In genomic region chr19:10184636-10185035, GRCh38 we compare ENCODE assay signal across 12 cellular contexts. TPM values are rescaled to one million over a fixed set of nuclear protein-coding genes. Genes with fewer than 3 reads are reported as not detected.
DNase-seq lines count a peak whose midpoint lies in the region; ATAC-seq and TF ChIP-seq lines count a peak whose summit lies in the region.
"Had no signal": no experiment of that assay in that cellular context is flagged by ENCODE, and none has a peak within 500 bp of the region (broad histone marks: within the 10 kb centered on the region; RNA-seq: fewer than 3 reads in every experiment).

No MANE protein-coding gene starts in this region.

- no peak overlapping the region for H3K18ac ChIP-seq in mesendoderm (ENCODE audit: low read length)

- no peak overlapping the region for H4K5ac ChIP-seq in mesendoderm (ENCODE audit: low read length)

- no peaks in the 10 kb centered on the region for H3K27me3 Mint-ChIP-seq in Caco-2 (ENCODE audit: insufficient read depth, unreplicated experiment)
- no peaks in the 10 kb centered on the region for H3K27me3 Mint-ChIP-seq in activated T-helper 1 cell treated with anti-CD3 and anti-CD28 coated beads, Interleukin-12 subunit alpha, Interleukin-12 subunit beta, Interleukin-2, Interleukin-4 antibody, amounts not matched to agents 30 ng/mL and 10 ng/mL and 1 ng/mL, durations not matched to agents 14 hours and 24 hours and 36 hours (ENCODE audit: insufficient read depth)
- no peaks in the 10 kb centered on the region for H3K27me3 Mint-ChIP-seq in naive thymus-derived CD4-positive, alpha-beta T cell
- H3K27me3 Mint-ChIP-seq: activated naive CD8-positive, alpha-beta T cell had no signal

- H3K27ac Mint-ChIP-seq in Caco-2 (ENCODE audit: unreplicated experiment) = peak overlapping the region; percentile 40
- peak overlapping the region; percentile 44 for H3K27ac Mint-ChIP-seq in activated T-helper 1 cell treated with anti-CD3 and anti-CD28 coated beads, Interleukin-12 subunit alpha, Interleukin-12 subunit beta, Interleukin-2, Interleukin-4 antibody, amounts not matched to agents 30 ng/mL and 10 ng/mL and 1 ng/mL, durations not matched to agents 14 hours and 24 hours and 36 hours
- H3K27ac Mint-ChIP-seq in naive thymus-derived CD4-positive, alpha-beta T cell = peak overlapping the region in 5 of 9 donors; percentile 7 to 64 (median 32)
- H3K27ac Mint-ChIP-seq: activated naive CD8-positive, alpha-beta T cell had no signal

- no peak overlapping the region for H3K4me3 ChIP-seq in Caco-2 (ENCODE audit: low read depth, low read length)
- H3K4me3 ChIP-seq in naive thymus-derived CD4-positive, alpha-beta T cell (ENCODE audit: low read length) = no peak overlapping the region
- no peak overlapping the region for H3K4me3 ChIP-seq in mesendoderm (ENCODE audit: low read length)
- H3K4me3 ChIP-seq: SK-N-MC, testis had no signal

- BruUV-seq in Caco-2 (replicated peaks; lab: Mats Ljungman, UMichigan) = no TSS peak

- H4K8ac ChIP-seq in mesendoderm (ENCODE audit: low read depth, low read length) = no peak overlapping the region

- intact Hi-C loops in Caco-2 (cut with micrococcal nuclease; ENCODE audit: unreplicated experiment) = no loop called here
- intact Hi-C loops in activated T-helper 1 cell treated with anti-CD3 and anti-CD28 coated beads, Interleukin-12 subunit alpha, Interleukin-12 subunit beta, Interleukin-2, Interleukin-4 antibody, amounts not matched to agents 30 ng/mL and 10 ng/mL and 1 ng/mL, durations not matched to agents 14 hours and 24 hours and 36 hours (cut with micrococcal nuclease) = no loop called here
- intact Hi-C loops in naive thymus-derived CD4-positive, alpha-beta T cell (cut with micrococcal nuclease) = no loop called here
- intact Hi-C loops in posterior vena cava (cut with DNase I) = no loop called here

- no peak overlapping the region for H2AK5ac ChIP-seq in mesendoderm (ENCODE audit: low read length)

- H3K4me1 Mint-ChIP-seq in Caco-2 (ENCODE audit: low read depth, unreplicated experiment) = no peaks in the 10 kb centered on the region
- H3K4me1 Mint-ChIP-seq in activated T-helper 1 cell treated with anti-CD3 and anti-CD28 coated beads, Interleukin-12 subunit alpha, Interleukin-12 subunit beta, Interleukin-2, Interleukin-4 antibody, amounts not matched to agents 30 ng/mL and 10 ng/mL and 1 ng/mL, durations not matched to agents 14 hours and 24 hours and 36 hours (ENCODE audit: low read depth) = peaks cover 23% of the 10 kb centered on the region
- peaks cover 15 to 36% (median 31%) of the 10 kb centered on the region in 7 donors for H3K4me1 Mint-ChIP-seq in naive thymus-derived CD4-positive, alpha-beta T cell

- WGBS in mesendoderm (ENCODE audit: extremely low coverage, insufficient coverage, low lambda C conversion rate) = no CpG with 5 or more reads among the region's 5 CpGs

- H2BK15ac ChIP-seq in mesendoderm (replicated peaks; ENCODE audit: low read depth) = no peak overlapping the region

- H3K27ac ChIP-seq in C4-2B = peak overlapping the region; percentile 45
- no peak overlapping the region for H3K27ac ChIP-seq in naive thymus-derived CD4-positive, alpha-beta T cell (ENCODE audit: low read depth, low read length)
- H3K27ac ChIP-seq in mesendoderm (ENCODE audit: low read depth, low read length) = no peak overlapping the region
- H3K27ac ChIP-seq: SK-N-MC, testis had no signal

- no peak overlapping the region for H2BK5ac ChIP-seq in mesendoderm (ENCODE audit: low read length)

- TF ChIP-seq CTCF in C4-2B (conservative IDR thresholded peaks at IDR 0.05) = no peak
- no peak for TF ChIP-seq CTCF in Caco-2 (IDR thresholded peaks at IDR 0.05; ENCODE audit: insufficient read depth in 1 of 2, low read depth in 1 of 2, low read length in 1 of 2, severe bottlenecking in 1 of 2, unreplicated experiment in 1 of 2)

- no peak overlapping the region for H3K9ac ChIP-seq in mesendoderm (ENCODE audit: low read length)

- H3K56ac ChIP-seq in mesendoderm (ENCODE audit: low read length) = no peak overlapping the region

- no peaks in the 10 kb centered on the region for H3K9me3 Mint-ChIP-seq in Caco-2 (ENCODE audit: unreplicated experiment)
- H3K9me3 Mint-ChIP-seq in activated T-helper 1 cell treated with anti-CD3 and anti-CD28 coated beads, Interleukin-12 subunit alpha, Interleukin-12 subunit beta, Interleukin-2, Interleukin-4 antibody, amounts not matched to agents 30 ng/mL and 10 ng/mL and 1 ng/mL, durations not matched to agents 14 hours and 24 hours and 36 hours = no peaks in the 10 kb centered on the region
- no peaks in the 10 kb centered on the region for H3K9me3 Mint-ChIP-seq in naive thymus-derived CD4-positive, alpha-beta T cell

- POLR2A ChIA-PET in Caco-2 (lab: Charles Lee) = no interaction called here
- POLR2A ChIA-PET in naive thymus-derived CD4-positive, alpha-beta T cell (lab: Charles Lee) = interaction anchor here (1.1 kb wide), 1 partner anchor 42 kb away, joined by 3 read pairs; no protein-coding TSS in a partner anchor

- CTCF ChIA-PET in Caco-2 (lab: Charles Lee) = interaction anchor here (0.6 kb wide), 1 partner anchor 35 kb away, joined by 11 read pairs; no protein-coding TSS in a partner anchor
- CTCF ChIA-PET in naive thymus-derived CD4-positive, alpha-beta T cell (lab: Charles Lee) = interaction anchor here (1.2 kb wide), 1 partner anchor 65 kb away, joined by 3 read pairs; no protein-coding TSS in a partner anchor

- peaks cover 53% of the 10 kb centered on the region for H3K79me2 ChIP-seq in mesendoderm (ENCODE audit: control insufficient read depth, insufficient read depth, low read length)

- H3K4me2 ChIP-seq in mesendoderm (ENCODE audit: low read length) = no peak overlapping the region

- H3K36me3 Mint-ChIP-seq in Caco-2 (ENCODE audit: insufficient read depth, unreplicated experiment) = peaks cover 49% of the 10 kb centered on the region
- H3K36me3 Mint-ChIP-seq in activated T-helper 1 cell treated with anti-CD3 and anti-CD28 coated beads, Interleukin-12 subunit alpha, Interleukin-12 subunit beta, Interleukin-2, Interleukin-4 antibody, amounts not matched to agents 30 ng/mL and 10 ng/mL and 1 ng/mL, durations not matched to agents 14 hours and 24 hours and 36 hours (ENCODE audit: low read depth) = peaks cover 24% of the 10 kb centered on the region
- peaks cover 0 to 19% (median 9%) of the 10 kb centered on the region in 5 donors for H3K36me3 Mint-ChIP-seq in naive thymus-derived CD4-positive, alpha-beta T cell

- peaks cover 8% of the 10 kb centered on the region for H3K79me1 ChIP-seq in mesendoderm (ENCODE audit: low read length)

- no peak overlapping the region for H3K4me3 Mint-ChIP-seq in Caco-2 (ENCODE audit: unreplicated experiment)
- no peak overlapping the region for H3K4me3 Mint-ChIP-seq in activated T-helper 1 cell treated with anti-CD3 and anti-CD28 coated beads, Interleukin-12 subunit alpha, Interleukin-12 subunit beta, Interleukin-2, Interleukin-4 antibody, amounts not matched to agents 30 ng/mL and 10 ng/mL and 1 ng/mL, durations not matched to agents 14 hours and 24 hours and 36 hours
- no peak overlapping the region for H3K4me3 Mint-ChIP-seq in naive thymus-derived CD4-positive, alpha-beta T cell
- H3K4me3 Mint-ChIP-seq: activated naive CD8-positive, alpha-beta T cell had no signal

- no peaks in the 10 kb centered on the region for H3K27me3 ChIP-seq in Caco-2 (replicated peaks; ENCODE audit: control insufficient read depth, insufficient read depth, low read length)
- H3K27me3 ChIP-seq in naive thymus-derived CD4-positive, alpha-beta T cell (ENCODE audit: control insufficient read depth in 2 of 2, insufficient read depth in 2 of 2, low read length in 2 of 2) = no peaks in the 10 kb centered on the region
- no peaks in the 10 kb centered on the region for H3K27me3 ChIP-seq in mesendoderm (ENCODE audit: insufficient read depth, low read length, poor library complexity)
- H3K27me3 ChIP-seq: testis had no signal

- H3K4me1 ChIP-seq in Caco-2 = no peaks in the 10 kb centered on the region
- no peaks in the 10 kb centered on the region for H3K4me1 ChIP-seq in naive thymus-derived CD4-positive, alpha-beta T cell (ENCODE audit: control insufficient read depth in 2 of 2, insufficient read depth in 2 of 2, low read length in 2 of 2)
- H3K4me1 ChIP-seq in mesendoderm (ENCODE audit: control insufficient read depth, low read depth, low read length) = no peaks in the 10 kb centered on the region
- H3K4me1 ChIP-seq: testis had no signal

- H2BK120ac ChIP-seq in mesendoderm (ENCODE audit: low read depth, low read length) = no peak overlapping the region

- H3K4ac ChIP-seq in mesendoderm (ENCODE audit: low read depth, low read length) = no peak overlapping the region

- no peaks in the 10 kb centered on the region for H3K9me3 ChIP-seq in Caco-2
- no peaks in the 10 kb centered on the region for H3K9me3 ChIP-seq in naive thymus-derived CD4-positive, alpha-beta T cell (ENCODE audit: control insufficient read depth in 2 of 3, low read length in 3 of 3)
- H3K9me3 ChIP-seq: testis had no signal

- H3K36me3 ChIP-seq in Caco-2 (ENCODE audit: control insufficient read depth, insufficient read depth, low read length) (no peaks in the 10 kb centered on the region), mesendoderm (ENCODE audit: control insufficient read depth, insufficient read depth, low read length) (peaks cover 6% of the 10 kb centered on the region)
- H3K36me3 ChIP-seq in naive thymus-derived CD4-positive, alpha-beta T cell (ENCODE audit: control insufficient read depth in 2 of 3, insufficient read depth in 3 of 3, low read length in 3 of 3) = peaks cover 3 to 60% (median 16%) of the 10 kb centered on the region in 3 experiments

- no peak for ATAC-seq in naive thymus-derived CD4-positive, alpha-beta T cell

- peak; percentile 32 to 67 for DNase-seq in Caco-2
- no peak for DNase-seq in activated T-helper 1 cell treated with anti-CD3 and anti-CD28 coated beads, Interleukin-12 subunit alpha, Interleukin-12 subunit beta, Interleukin-2, Interleukin-4 antibody, amounts not matched to agents 30 ng/mL and 10 ng/mL and 1 ng/mL, durations not matched to agents 14 hours and 24 hours and 36 hours (ENCODE audit: low spot score)
- DNase-seq in naive thymus-derived CD4-positive, alpha-beta T cell = no peak
- no peak for DNase-seq in mesendoderm
- DNase-seq in posterior vena cava (ENCODE audit: low spot score) = no peak
- DNase-seq in NCI-H1417 treated with DMSO at 0.1 percent for 48 hours (lab: John Stamatoyannopoulos, UW) = no peak
- DNase-seq: hypothalamus, NCI-H2227 treated with DMSO at 0.1 percent for 48 hours, testis had no signal

- H3K23ac ChIP-seq in mesendoderm (ENCODE audit: low read length) = no peak overlapping the region

RNA-seq across cellular contexts. Expression of gene DNMT1, which starts 10.1 kb away (rescaled TPM):
- total RNA-seq in Caco-2 (2022) = 144 and 171 TPM in 2 replicates
- total RNA-seq in activated T-helper 1 cell treated with anti-CD3 and anti-CD28 coated beads, Interleukin-12 subunit alpha, Interleukin-12 subunit beta, Interleukin-2, Interleukin-4 antibody, amounts not matched to agents 30 ng/mL and 10 ng/mL and 1 ng/mL, durations not matched to agents 14 hours and 24 hours and 36 hours = 411 and 425 TPM in 2 replicates
- total RNA-seq in naive thymus-derived CD4-positive, alpha-beta T cell = 100 to 1,000 TPM; 175 to 334 (median 194) TPM
- polyA plus RNA-seq in naive thymus-derived CD4-positive, alpha-beta T cell = 100 to 1,000 TPM; 113 to 153 TPM
- 157 TPM for polyA plus RNA-seq in mesendoderm (2013, experiment 1 of 2)
- 163 TPM for polyA plus RNA-seq in mesendoderm (2013, experiment 2 of 2)
- total RNA-seq in posterior vena cava = 10 to 100 TPM; 43.2 to 59.2 TPM

RNA-seq across cellular contexts. Expression of gene S1PR2, which starts 46.5 kb away (rescaled TPM):
- total RNA-seq in Caco-2 (2022) (6.2 and 7.2 TPM in 2 replicates), posterior vena cava (10 to 100 TPM; 16.3 to 17.7 TPM)
- 15.4 and 16.0 TPM in 2 replicates for total RNA-seq in activated T-helper 1 cell treated with anti-CD3 and anti-CD28 coated beads, Interleukin-12 subunit alpha, Interleukin-12 subunit beta, Interleukin-2, Interleukin-4 antibody, amounts not matched to agents 30 ng/mL and 10 ng/mL and 1 ng/mL, durations not matched to agents 14 hours and 24 hours and 36 hours
- total RNA-seq in naive thymus-derived CD4-positive, alpha-beta T cell = 1 to 10 TPM; 3.4 to 6.8 (median 5.2) TPM
- polyA plus RNA-seq in naive thymus-derived CD4-positive, alpha-beta T cell = under 1 TPM; 0.64 to 0.81 TPM
- polyA plus RNA-seq in mesendoderm (2013, experiment 1 of 2) = 7.3 TPM
- 7.0 TPM for polyA plus RNA-seq in mesendoderm (2013, experiment 2 of 2)

Comparison
In these comparisons a context has a peak if more than half of its experiments do, and no peak if none do; other contexts are left out.
1. DNase-seq: peak in Caco-2 (2 of 2); none in activated T-helper 1 cell treated with anti-CD3 and anti-CD28 coated beads, Interleukin-12 subunit alpha, Interleukin-12 subunit beta, Interleukin-2, Interleukin-4 antibody, amounts not matched to agents 30 ng/mL and 10 ng/mL and 1 ng/mL, durations not matched to agents 14 hours and 24 hours and 36 hours (single experiment), naive thymus-derived CD4-positive, alpha-beta T cell (0 of 9), mesendoderm (single experiment), posterior vena cava (single experiment) and NCI-H1417 treated with DMSO at 0.1 percent for 48 hours (single experiment).
2. Peak in every context shown above with its lines, with median percentiles within 50 percentile points of each other: H3K27ac Mint-ChIP-seq.